7 cellular contexts compared by ENCODE assay signal in the genomic region with DNA sequence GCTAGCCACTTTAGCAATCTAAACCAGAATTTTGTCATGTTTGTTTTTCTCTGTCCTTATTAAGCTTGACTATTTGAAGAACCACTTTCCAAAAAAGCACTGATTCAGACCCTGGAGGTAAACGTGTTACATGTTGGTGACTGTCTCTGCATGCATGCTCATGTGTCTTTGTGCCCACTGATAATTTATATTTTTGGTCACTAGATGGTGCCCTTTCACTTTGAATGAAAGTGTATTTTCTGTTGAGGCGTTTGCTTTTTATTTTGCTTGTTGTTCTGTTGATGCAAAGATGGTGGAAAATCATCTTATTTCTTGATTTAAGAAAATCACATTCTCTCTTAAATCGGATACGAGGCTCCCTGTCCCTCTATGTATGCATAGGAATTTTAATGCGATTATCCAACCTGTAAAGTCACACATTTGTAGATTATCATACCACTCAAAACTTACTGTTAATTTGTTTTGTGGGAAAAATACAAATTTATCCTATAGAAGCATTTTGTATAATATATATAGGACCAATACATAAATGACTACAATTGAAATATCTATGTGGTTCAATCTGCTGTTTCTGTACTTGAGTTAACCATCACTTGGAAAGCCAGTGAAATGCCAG.
A peak's percentile ranks its signal among the peaks of the same experiment; 100 is the strongest.
DNase-seq lines count a peak whose midpoint lies in the region; ATAC-seq, FAIRE-seq and TF ChIP-seq lines count a peak whose summit lies in the region.

No MANE protein-coding gene starts in this region.

- no peak overlapping the region for H3K4me3 ChIP-seq in HFF-Myc (replicated peaks; ENCODE audit: low read depth, low read length)

- FAIRE-seq in colon (lab: Jason Lieb, UNC), result peak; percentile 43

- ATAC-seq in GM21737 (IDR thresholded peaks at IDR 0.05; ENCODE audit: unreplicated experiment) (no peak), HG03139 (IDR thresholded peaks at IDR 0.05; ENCODE audit: unreplicated experiment) (no peak)

- peak; percentile 28 for TF ChIP-seq CTCF in HFF-Myc (IDR thresholded peaks at IDR 0.05; ENCODE audit: low read depth, low read length, missing control alignments)

- DNase-seq in GM03348 (ENCODE audit: low spot score), result peak; percentile 42
- peak; percentile 36 for DNase-seq in HFF-Myc (ENCODE audit: extremely low read depth, low read depth)
- peak; percentile 7 for DNase-seq in NCI-H226
- DNase-seq in medulla oblongata (ENCODE audit: extremely low spot score), result peak; percentile 85

Comparison
In these comparisons a context has a peak if more than half of its experiments do, and no peak if none do; other contexts are left out.
1. DNase-seq: peak in every context shown above with its lines; median percentile 85 in medulla oblongata; 42 in GM03348; 36 in HFF-Myc; 7 in NCI-H226.